In the genomic region with DNA sequence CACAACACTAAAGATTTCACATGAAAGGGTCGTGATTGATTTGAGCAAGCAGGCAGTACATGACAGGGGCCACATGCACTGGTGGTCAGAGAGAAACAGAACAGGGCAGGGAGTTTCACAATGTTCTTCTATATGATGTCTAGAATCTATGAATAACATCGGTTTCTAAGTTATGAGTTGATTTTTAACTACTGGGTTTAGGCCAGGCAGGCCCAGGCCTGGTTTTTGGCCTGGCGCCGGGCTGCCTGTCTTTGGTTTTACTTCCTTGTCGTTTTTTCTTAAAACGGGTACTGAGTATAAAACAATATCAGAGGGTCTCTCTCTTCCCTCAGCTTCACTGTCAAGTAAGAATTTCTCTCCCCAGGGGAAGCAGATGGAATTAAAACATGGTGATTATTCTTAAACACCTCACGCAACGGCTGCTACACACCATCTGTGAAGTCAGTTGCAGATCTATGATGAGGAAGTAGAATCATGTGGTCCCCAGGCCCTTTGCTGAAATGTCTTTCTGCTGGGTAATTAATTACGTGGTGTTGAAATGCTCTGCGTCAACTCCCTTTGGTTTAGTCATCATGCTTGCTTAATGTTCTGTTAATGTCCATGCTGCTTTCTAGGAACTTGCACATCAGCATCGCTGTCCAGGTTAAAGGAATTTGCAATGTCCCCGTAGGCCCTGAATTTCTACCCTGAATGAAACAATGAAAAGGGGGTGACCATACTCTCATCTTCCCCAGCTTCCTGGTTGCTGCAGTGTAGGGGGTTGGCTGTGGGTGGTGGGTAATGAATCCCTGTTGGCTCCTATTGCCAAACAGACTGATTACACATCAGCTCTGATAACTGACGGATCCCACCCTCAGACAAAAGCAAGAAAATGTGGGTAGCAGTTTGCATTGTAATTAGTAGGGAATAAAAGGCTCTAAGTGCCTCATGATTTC, we compare ENCODE assay signal across 8 cellular contexts.
A peak's percentile ranks its signal among the peaks of the same experiment; 100 is the strongest.
DNase-seq lines count a peak whose midpoint lies in the region; ATAC-seq and TF ChIP-seq lines count a peak whose summit lies in the region.

No MANE protein-coding gene starts in this region.

- no peak for TF ChIP-seq RAD21 in SK-N-SH (IDR thresholded peaks at IDR 0.05; ENCODE audit: low read length)

- TF ChIP-seq EP300 in SK-N-SH (IDR thresholded peaks at IDR 0.05; ENCODE audit: borderline replicate concordance in 1 of 2, low read depth in 1 of 2, low read length in 1 of 2): no peak

- peak; percentile 59 for ATAC-seq in HG02610 (IDR thresholded peaks at IDR 0.05; ENCODE audit: unreplicated experiment)
- ATAC-seq in esophagus mucosa: peak; percentile 97
- ATAC-seq in psoas muscle: peak; percentile 58 to 93 (median 86)
- ATAC-seq in HG02852 (IDR thresholded peaks at IDR 0.05; ENCODE audit: unreplicated experiment): no peak
- ATAC-seq in HG02571 (IDR thresholded peaks at IDR 0.05; ENCODE audit: unreplicated experiment): no peak

- DNase-seq in DMS 273 treated with DMSO at 0.1 percent for 48 hours (lab: John Stamatoyannopoulos, UW) (peak; percentile 88), NCI-H774 (lab: John Stamatoyannopoulos, UW) (peak; percentile 77), psoas muscle (no peak), SK-N-SH (no peak)

- intact Hi-C loops in psoas muscle (cut with DNase I): no loop called here

- no peaks in the 10 kb centered on the region for H4K20me1 ChIP-seq in SK-N-SH (ENCODE audit: insufficient read depth)

- H3K36me3 ChIP-seq in psoas muscle (ENCODE audit: insufficient read depth in 1 of 2, low read depth in 1 of 2) (no peaks in the 10 kb centered on the region), SK-N-SH (replicated peaks in 1 of 2; ENCODE audit: control insufficient read depth in 1 of 2, insufficient read depth in 2 of 2, low read length in 1 of 2) (no peaks in the 10 kb centered on the region)

- no peaks in the 10 kb centered on the region for H3K79me2 ChIP-seq in SK-N-SH (ENCODE audit: insufficient read depth)

- no peaks in the 10 kb centered on the region for H3K9me3 ChIP-seq in psoas muscle
- H3K9me3 ChIP-seq in SK-N-SH: no peaks in the 10 kb centered on the region

- CTCF ChIA-PET in SK-N-SH (lab: Yijun Ruan, JAX): no interaction called here

- H3K9ac ChIP-seq in SK-N-SH: no peak overlapping the region

- H3K4me2 ChIP-seq in SK-N-SH: no peak overlapping the region

- H3K4me1 ChIP-seq in psoas muscle: no peaks in the 10 kb centered on the region
- H3K4me1 ChIP-seq in SK-N-SH (ENCODE audit: control insufficient read depth in 1 of 2, insufficient read depth in 2 of 2, low read depth in 1 of 2, low read length in 1 of 2): no peaks in the 10 kb centered on the region

- H3K27me3 ChIP-seq in psoas muscle (ENCODE audit: insufficient read depth in 3 of 3, low read length in 2 of 3) (no peaks in the 10 kb centered on the region), SK-N-SH (ENCODE audit: insufficient read depth) (no peaks in the 10 kb centered on the region; the same call in 1 of the 2 replicates)

- TF ChIP-seq CTCF in psoas muscle (IDR thresholded peaks at IDR 0.05) (no peak), SK-N-SH (IDR thresholded peaks at IDR 0.05) (no peak)

- no peak overlapping the region for H3K27ac ChIP-seq in psoas muscle
- H3K27ac ChIP-seq in SK-N-SH (ENCODE audit: low read depth in 2 of 2, low read length in 1 of 2): no peak overlapping the region

- WGBS in psoas muscle, 3 donors: 54 to 58% (median 57%) methylated on average over 13 of the region's 13 CpGs
- 61% methylated on average over 13 of the region's 13 CpGs for WGBS in SK-N-SH (ENCODE audit: low lambda C conversion rate)

- no peaks in the 10 kb centered on the region for H3K9me2 ChIP-seq in SK-N-SH

- no peaks in the 10 kb centered on the region for H3F3A ChIP-seq in SK-N-SH (replicated peaks; ENCODE audit: insufficient read depth)

- no peak overlapping the region for H2AFZ ChIP-seq in SK-N-SH (ENCODE audit: low read depth)

- H3K4me3 ChIP-seq in psoas muscle: no peak overlapping the region
- H3K4me3 ChIP-seq in SK-N-SH (ENCODE audit: low read depth in 2 of 2, low read length in 1 of 2): no peak overlapping the region

- POLR2A ChIA-PET in SK-N-SH (lab: Yijun Ruan, JAX): no interaction called here

TF ChIP-seq in SK-N-SH, 30 proteins besides CTCF, POLR2A, EP300 and RAD21:
- no peak for TF ChIP-seq IRF3 (IDR thresholded peaks at IDR 0.05; ENCODE audit: low read depth, low read length)
- no peak for TF ChIP-seq SMC3 (IDR thresholded peaks at IDR 0.05; ENCODE audit: low read depth, low read length)
- TF ChIP-seq RCOR1 (IDR thresholded peaks at IDR 0.05; ENCODE audit: low read length): no peak
- no peak for TF ChIP-seq EZH2phosphoT487 (IDR thresholded peaks at IDR 0.05; ENCODE audit: borderline replicate concordance, low read depth)
- TF ChIP-seq MEF2A (IDR thresholded peaks at IDR 0.05; ENCODE audit: borderline replicate concordance, low read depth): no peak
- TF ChIP-seq MXI1 (IDR thresholded peaks at IDR 0.05; ENCODE audit: low read depth, low read length): no peak
- TF ChIP-seq, protein P1, sequence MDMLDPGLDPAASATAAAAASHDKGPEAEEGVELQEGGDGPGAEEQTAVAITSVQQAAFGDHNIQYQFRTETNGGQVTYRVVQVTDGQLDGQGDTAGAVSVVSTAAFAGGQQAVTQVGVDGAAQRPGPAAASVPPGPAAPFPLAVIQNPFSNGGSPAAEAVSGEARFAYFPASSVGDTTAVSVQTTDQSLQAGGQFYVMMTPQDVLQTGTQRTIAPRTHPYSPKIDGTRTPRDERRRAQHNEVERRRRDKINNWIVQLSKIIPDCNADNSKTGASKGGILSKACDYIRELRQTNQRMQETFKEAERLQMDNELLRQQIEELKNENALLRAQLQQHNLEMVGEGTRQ (IDR thresholded peaks at IDR 0.05; ENCODE audit: borderline replicate concordance, low read depth, low read length): no peak
- no peak for TF ChIP-seq CHD2 (IDR thresholded peaks at IDR 0.05; ENCODE audit: low read length, partially characterized antibody)
- no peak for TF ChIP-seq FOXM1 (IDR thresholded peaks at IDR 0.05; ENCODE audit: low read depth)
- TF ChIP-seq JUND (IDR thresholded peaks at IDR 0.05): no peak
- TF ChIP-seq NRF1 (IDR thresholded peaks at IDR 0.05; ENCODE audit: low read depth, low read length): no peak
- no peak for TF ChIP-seq ZBTB33 (IDR thresholded peaks at IDR 0.05; ENCODE audit: borderline replicate concordance, low read depth)
- TF ChIP-seq, protein P2, sequence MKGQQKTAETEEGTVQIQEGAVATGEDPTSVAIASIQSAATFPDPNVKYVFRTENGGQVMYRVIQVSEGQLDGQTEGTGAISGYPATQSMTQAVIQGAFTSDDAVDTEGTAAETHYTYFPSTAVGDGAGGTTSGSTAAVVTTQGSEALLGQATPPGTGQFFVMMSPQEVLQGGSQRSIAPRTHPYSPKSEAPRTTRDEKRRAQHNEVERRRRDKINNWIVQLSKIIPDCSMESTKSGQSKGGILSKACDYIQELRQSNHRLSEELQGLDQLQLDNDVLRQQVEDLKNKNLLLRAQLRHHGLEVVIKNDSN (IDR thresholded peaks at IDR 0.05; ENCODE audit: borderline replicate concordance, low read depth): no peak

Comparison
In these comparisons a context has a peak if more than half of its experiments do, and no peak if none do; other contexts are left out.
1. DNase-seq: peak in DMS 273 treated with DMSO at 0.1 percent for 48 hours (single experiment) and NCI-H774 (single experiment); none in psoas muscle (0 of 2) and SK-N-SH (single experiment).
2. ATAC-seq: peak in HG02610 (single experiment), esophagus mucosa (single experiment) and psoas muscle (4 of 4); none in HG02852 (single experiment) and HG02571 (single experiment).